Comparison of ENCODE assay signal across 22 cellular contexts in genomic region chr5:26761040-26761439, GRCh38.
DNase-seq lines count a peak whose midpoint lies in the region; ATAC-seq and FAIRE-seq lines count a peak whose summit lies in the region.
"Had no signal": no experiment of that assay in that cellular context is flagged by ENCODE, and none has a peak within 500 bp of the region (broad histone marks: within the 10 kb centered on the region; RNA-seq: fewer than 3 reads in every experiment).

No MANE protein-coding gene starts in this region.

- peak; percentile 96 for DNase-seq in DMS53 (lab: John Stamatoyannopoulos, UW)
- peak; percentile 68 for DNase-seq in NCI-H146 treated with DMSO at 0.1 percent for 48 hours (lab: John Stamatoyannopoulos, UW; ENCODE audit: unreplicated experiment)
- DNase-seq in NCI-H510A treated with DMSO at 0.1 percent for 48 hours (lab: John Stamatoyannopoulos, UW), result peak; percentile 71
- no peak for DNase-seq in activated T-cell treated with anti-CD3 and anti-CD28 coated beads, Interleukin-2, amount 50 U/mL, for 4 hours
- DNase-seq in small intestine, result no peak
- no peak for DNase-seq in activated CD4-positive, alpha-beta T cell treated with anti-CD3 and anti-CD28 coated beads for 4 hours
- DNase-seq in iPS-NIHi7 (ENCODE audit: extremely low spot score), result no peak
- DNase-seq: activated CD4-positive, alpha-beta memory T cell treated with anti-CD3 and anti-CD28 coated beads, Interleukin-2, amount 10 ng/mL, durations not matched to agents 7 days and 5 days; activated T-cell treated with anti-CD3 and anti-CD28 coated beads, Interleukin-2, amount 50 U/mL, for 48 hours; CD8-positive, alpha-beta memory T cell; esophagus squamous epithelium; immature natural killer cell; lower lobe of right lung; NCI-H226; stimulated activated CD4-positive, alpha-beta T cell treated with anti-CD3 and anti-CD28 coated beads, Interleukin-4, amount 100 ng/mL, for 4 hours; stimulated activated CD8-positive, alpha-beta memory T cell treated with anti-CD3 and anti-CD28 coated beads, Interleukin-4, amount 100 ng/mL, for 48 hours had no signal

- H3K9ac ChIP-seq in endocrine pancreas (ENCODE audit: control insufficient read depth, insufficient read depth, low read length), result no peak overlapping the region

- H3K36me3 ChIP-seq in endocrine pancreas (ENCODE audit: control insufficient read depth, insufficient read depth, low read length) (no peaks in the 10 kb centered on the region), small intestine (ENCODE audit: control insufficient read depth in 2 of 2, insufficient read depth in 2 of 2, low read length in 2 of 2) (no peaks in the 10 kb centered on the region)
- H3K36me3 ChIP-seq: esophagus squamous epithelium, lower lobe of right lung, thoracic aorta had no signal

- H3K9me3 ChIP-seq in endocrine pancreas (ENCODE audit: control insufficient read depth, low read length) (no peaks in the 10 kb centered on the region), small intestine (ENCODE audit: control insufficient read depth, low read depth) (no peaks in the 10 kb centered on the region)
- H3K9me3 ChIP-seq: esophagus squamous epithelium, lower lobe of right lung, thoracic aorta had no signal

- no peak overlapping the region for H3K4me3 Mint-ChIP-seq in activated T-cell treated with anti-CD3 and anti-CD28 coated beads, Interleukin-2, amount 50 U/mL, for 4 hours
- H3K4me3 Mint-ChIP-seq: activated CD4-positive, alpha-beta memory T cell treated with anti-CD3 and anti-CD28 coated beads, Interleukin-2, amount 10 ng/mL, durations not matched to agents 7 days and 5 days; CD8-positive, alpha-beta memory T cell; immature natural killer cell had no signal

- no peak for ATAC-seq in activated T-cell treated with anti-CD3 and anti-CD28 coated beads, Interleukin-2, amount 50 U/mL, for 4 hours
- ATAC-seq: HCT116, lower lobe of right lung had no signal

- no peak overlapping the region for H3K27ac ChIP-seq in small intestine (ENCODE audit: low read depth in 1 of 2, low read length in 1 of 2)
- H3K27ac ChIP-seq: esophagus squamous epithelium, lower lobe of right lung, skin epidermis, thoracic aorta had no signal

- H3K4me1 ChIP-seq in endocrine pancreas (ENCODE audit: control insufficient read depth, insufficient read depth, low read length), result no peaks in the 10 kb centered on the region
- no peaks in the 10 kb centered on the region for H3K4me1 ChIP-seq in small intestine (ENCODE audit: control insufficient read depth in 2 of 2, insufficient read depth in 1 of 2, low read depth in 1 of 2, low read length in 1 of 2)
- H3K4me1 ChIP-seq: esophagus squamous epithelium, lower lobe of right lung had no signal

- H3K9me3 Mint-ChIP-seq in activated T-cell treated with anti-CD3 and anti-CD28 coated beads, Interleukin-2, amount 50 U/mL, for 4 hours, result peaks cover 17% of the 10 kb centered on the region
- H3K9me3 Mint-ChIP-seq: activated CD4-positive, alpha-beta memory T cell treated with anti-CD3 and anti-CD28 coated beads, Interleukin-2, amount 10 ng/mL, durations not matched to agents 7 days and 5 days had no signal

- H3K36me3 Mint-ChIP-seq in activated T-cell treated with anti-CD3 and anti-CD28 coated beads, Interleukin-2, amount 50 U/mL, for 4 hours (ENCODE audit: insufficient read depth), result no peaks in the 10 kb centered on the region
- H3K36me3 Mint-ChIP-seq: CD8-positive, alpha-beta memory T cell had no signal

- H3K27me3 ChIP-seq in endocrine pancreas (ENCODE audit: control insufficient read depth, insufficient read depth, low read length) (no peaks in the 10 kb centered on the region), small intestine (ENCODE audit: control insufficient read depth in 2 of 2, insufficient read depth in 2 of 2, low read length in 2 of 2) (no peaks in the 10 kb centered on the region)
- H3K27me3 ChIP-seq: esophagus squamous epithelium had no signal

- no peaks in the 10 kb centered on the region for H3K4me1 Mint-ChIP-seq in activated T-cell treated with anti-CD3 and anti-CD28 coated beads, Interleukin-2, amount 50 U/mL, for 4 hours (ENCODE audit: low read depth)
- H3K4me1 Mint-ChIP-seq: activated CD4-positive, alpha-beta memory T cell treated with anti-CD3 and anti-CD28 coated beads, Interleukin-2, amount 10 ng/mL, durations not matched to agents 7 days and 5 days; CD8-positive, alpha-beta memory T cell; immature natural killer cell had no signal

- no peak for FAIRE-seq in small intestine (lab: Jason Lieb, UNC)
- FAIRE-seq: bronchial epithelial cell had no signal

- H3K4me3 ChIP-seq in endocrine pancreas (ENCODE audit: control insufficient read depth, insufficient read depth, low read length), result peak overlapping the region; percentile 54
- H3K4me3 ChIP-seq in small intestine (ENCODE audit: low read depth in 1 of 2, low read length in 2 of 2), result no peak overlapping the region
- H3K4me3 ChIP-seq: esophagus squamous epithelium, lower lobe of right lung, skin epidermis, thoracic aorta had no signal

- H3K27me3 Mint-ChIP-seq in activated T-cell treated with anti-CD3 and anti-CD28 coated beads, Interleukin-2, amount 50 U/mL, for 4 hours (ENCODE audit: low read depth), result no peaks in the 10 kb centered on the region
- H3K27me3 Mint-ChIP-seq: activated CD4-positive, alpha-beta memory T cell treated with anti-CD3 and anti-CD28 coated beads, Interleukin-2, amount 10 ng/mL, durations not matched to agents 7 days and 5 days; CD8-positive, alpha-beta memory T cell; progenitor cell of endocrine pancreas had no signal

- 71 to 87% (median 78%) methylated on average over 7 of the region's 7 CpGs for WGBS in small intestine, 3 donors

Comparison
In these comparisons a context has a peak if more than half of its experiments do, and no peak if none do; other contexts are left out.
1. DNase-seq: peak in DMS53 (single experiment), NCI-H146 treated with DMSO at 0.1 percent for 48 hours (single experiment) and NCI-H510A treated with DMSO at 0.1 percent for 48 hours (single experiment); none in activated T-cell treated with anti-CD3 and anti-CD28 coated beads, Interleukin-2, amount 50 U/mL, for 4 hours (single experiment), small intestine (single experiment), activated CD4-positive, alpha-beta T cell treated with anti-CD3 and anti-CD28 coated beads for 4 hours (0 of 2) and iPS-NIHi7 (single experiment).